ENCODE assay signal across 2 cellular contexts in genomic region chrY:22971026-22971712, GRCh38. TPM values are rescaled to one million over a fixed set of nuclear protein-coding genes. Genes with fewer than 3 reads are reported as not detected.
"Had no signal": no experiment of that assay in that cellular context is flagged by ENCODE, and none has a peak within 500 bp of the region (broad histone marks: within the 10 kb centered on the region; RNA-seq: fewer than 3 reads in every experiment).

No MANE protein-coding gene starts in this region.

RNA-seq across cellular contexts. Expression of gene BPY2, which starts 12.9 kb away (rescaled TPM):
- total RNA-seq: G401, GM12878 had no signal
